In the genomic region with DNA sequence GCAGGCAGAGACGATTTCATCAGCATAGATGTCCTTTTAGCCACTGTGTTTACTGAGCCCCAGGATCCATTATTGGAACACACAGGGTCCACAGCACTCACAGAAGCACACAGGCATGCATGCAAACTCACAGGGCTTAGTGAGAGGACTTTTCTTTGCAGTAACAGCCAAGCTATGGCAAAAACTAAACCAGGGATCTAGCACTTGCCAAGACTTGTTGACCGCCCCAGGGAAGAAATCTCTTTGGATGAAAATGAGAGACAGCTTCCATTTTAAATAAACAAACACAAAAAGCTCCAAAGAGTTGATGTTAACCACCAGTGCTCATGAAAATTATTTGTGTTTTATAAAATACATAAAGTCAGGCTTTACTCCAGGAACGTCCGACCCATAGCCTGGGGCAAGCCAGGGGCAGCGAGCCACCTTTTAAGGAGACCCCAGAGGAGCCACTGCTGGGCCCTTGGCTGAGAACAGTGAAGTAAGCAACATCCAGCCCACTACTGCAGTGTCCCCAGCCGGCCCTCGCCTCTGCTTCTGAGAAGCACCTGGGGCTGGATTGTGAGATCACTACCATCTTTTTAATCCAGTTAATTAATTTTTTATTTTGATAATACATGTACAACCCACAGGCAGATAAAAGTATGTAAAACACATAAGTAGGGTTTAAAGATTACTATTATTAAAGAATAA, we compare ENCODE assay signal across 1 cellular context.
TF ChIP-seq lines count a peak whose summit lies in the region.

No MANE protein-coding gene starts in this region.

TF ChIP-seq in SK-N-SH, 30 proteins besides CTCF, POLR2A, EP300 and RAD21:
- TF ChIP-seq FOXM1 (IDR thresholded peaks at IDR 0.05; ENCODE audit: low read depth) = no peak
- TF ChIP-seq TEAD4 (IDR thresholded peaks at IDR 0.05; ENCODE audit: borderline replicate concordance, insufficient read depth) = no peak
- no peak for TF ChIP-seq EZH2phosphoT487 (IDR thresholded peaks at IDR 0.05; ENCODE audit: borderline replicate concordance, low read depth)
- TF ChIP-seq, protein P1, sequence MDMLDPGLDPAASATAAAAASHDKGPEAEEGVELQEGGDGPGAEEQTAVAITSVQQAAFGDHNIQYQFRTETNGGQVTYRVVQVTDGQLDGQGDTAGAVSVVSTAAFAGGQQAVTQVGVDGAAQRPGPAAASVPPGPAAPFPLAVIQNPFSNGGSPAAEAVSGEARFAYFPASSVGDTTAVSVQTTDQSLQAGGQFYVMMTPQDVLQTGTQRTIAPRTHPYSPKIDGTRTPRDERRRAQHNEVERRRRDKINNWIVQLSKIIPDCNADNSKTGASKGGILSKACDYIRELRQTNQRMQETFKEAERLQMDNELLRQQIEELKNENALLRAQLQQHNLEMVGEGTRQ (IDR thresholded peaks at IDR 0.05; ENCODE audit: borderline replicate concordance, low read depth, low read length) = no peak
- no peak for TF ChIP-seq NFIC (IDR thresholded peaks at IDR 0.05; ENCODE audit: borderline replicate concordance)
- TF ChIP-seq SIN3A (IDR thresholded peaks at IDR 0.05; ENCODE audit: borderline replicate concordance, low read depth, low read length) = no peak
- TF ChIP-seq JUND (IDR thresholded peaks at IDR 0.05) = no peak
